15 cellular contexts compared by ENCODE assay signal in the genomic region with DNA sequence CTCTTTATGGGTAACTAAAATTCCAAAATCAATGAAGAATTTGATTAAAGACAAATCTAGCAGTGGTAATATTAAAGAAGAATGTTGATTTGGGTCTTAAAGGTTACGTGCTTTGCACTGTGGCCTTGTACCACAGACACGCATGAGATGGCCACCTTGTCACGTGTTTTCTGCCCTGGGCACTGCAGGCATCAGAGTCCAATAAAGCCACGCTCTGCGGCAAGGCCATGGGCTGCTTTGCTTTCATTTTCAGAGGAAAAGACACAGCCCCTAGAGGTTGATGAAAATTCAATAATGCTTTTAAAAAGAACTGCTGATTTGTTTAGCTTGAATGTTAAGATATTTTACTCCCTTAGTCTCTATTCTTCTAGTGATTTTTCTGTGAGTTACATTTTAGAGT. TPM values are rescaled to one million over a fixed set of nuclear protein-coding genes. Genes with fewer than 3 reads are reported as not detected.
DNase-seq lines count a peak whose midpoint lies in the region; ATAC-seq and TF ChIP-seq lines count a peak whose summit lies in the region.
"Had no signal": no experiment of that assay in that cellular context is flagged by ENCODE, and none has a peak within 500 bp of the region (broad histone marks: within the 10 kb centered on the region; RNA-seq: fewer than 3 reads in every experiment).

No MANE protein-coding gene starts in this region.

- 32 to 67% (median 44%) methylated on average over 5 of the region's 5 CpGs for WGBS in adrenal gland, 4 donors

- ATAC-seq in HG03064 (IDR thresholded peaks at IDR 0.05; ENCODE audit: low read depth, unreplicated experiment) = peak; percentile 53
- peak in 1 of 2 donors; percentile 65 for ATAC-seq in natural killer cell treated with Interleukin-12 subunit alpha and Interleukin-12 subunit beta and Interleukin-15 and Interleukin-18, amount 100 ng/mL, for 72 hours
- no peak for ATAC-seq in HG03442 (IDR thresholded peaks at IDR 0.05; ENCODE audit: unreplicated experiment)

- H3K27me3 ChIP-seq in adrenal gland = no peaks in the 10 kb centered on the region

- H3K4me1 Mint-ChIP-seq in natural killer cell treated with Interleukin-12 subunit alpha and Interleukin-12 subunit beta and Interleukin-15 and Interleukin-18, amount 100 ng/mL, for 72 hours (ENCODE audit: low read depth in 2 of 2) = peaks cover 17 to 26% of the 10 kb centered on the region in 2 donors

- H3K36me3 ChIP-seq in adrenal gland (replicated peaks in 1 of 2) = peaks cover 0 to 55% of the 10 kb centered on the region in 2 donors

- no peaks in the 10 kb centered on the region for H3K9me3 Mint-ChIP-seq in natural killer cell treated with Interleukin-12 subunit alpha and Interleukin-12 subunit beta and Interleukin-15 and Interleukin-18, amount 100 ng/mL, for 72 hours
- H3K9me3 Mint-ChIP-seq: endodermal cell had no signal

- H3K27ac ChIP-seq in adrenal gland = peak overlapping the region; percentile 57 to 89 (median 79)
- H3K27ac ChIP-seq: HL-60 had no signal

- intact Hi-C loops in adrenal gland (cut with DNase I) = no loop called here

- H3K4me3 Mint-ChIP-seq in natural killer cell treated with Interleukin-12 subunit alpha and Interleukin-12 subunit beta and Interleukin-15 and Interleukin-18, amount 100 ng/mL, for 72 hours = peak overlapping the region; percentile 18
- H3K4me3 Mint-ChIP-seq: endodermal cell had no signal

- TF ChIP-seq POLR2A in adrenal gland (IDR thresholded peaks at IDR 0.05) = peak in 1 of 2 donors; percentile 32

- H3K4me1 ChIP-seq in adrenal gland (replicated peaks in 1 of 2) = peaks cover 32 to 50% of the 10 kb centered on the region in 2 donors

- DNase-seq in CD1c-positive myeloid dendritic cell (ENCODE audit: extremely low spot score) (peak; percentile 8), adrenal gland (peak; percentile 65 to 91 (median 90)), activated gamma-delta T cell (lab: John Stamatoyannopoulos, UW) (no peak), NCI-H82 (lab: John Stamatoyannopoulos, UW) (no peak)
- DNase-seq in natural killer cell treated with Interleukin-12 subunit alpha and Interleukin-12 subunit beta and Interleukin-15 and Interleukin-18, amount 100 ng/mL, for 72 hours (ENCODE audit: low spot score) = no peak
- DNase-seq in stimulated activated CD4-positive, alpha-beta T cell treated with anti-CD3 and anti-CD28 coated beads, Interleukin-15, amount 100 ng/mL, for 24 hours = no peak
- DNase-seq: activated CD8-positive, alpha-beta memory T cell treated with anti-CD3 and anti-CD28 coated beads, Interleukin-2, amount 50 U/mL, for 48 hours; endodermal cell; HCEC 1CT; NCI-H1105 treated with DMSO at 0.1 percent for 48 hours; stimulated activated naive CD4-positive, alpha-beta T cell treated with Interleukin-2 at 50 U/mL for 16 hours had no signal

- peak overlapping the region in 1 of 2 donors; percentile 39 for H3K27ac Mint-ChIP-seq in natural killer cell treated with Interleukin-12 subunit alpha and Interleukin-12 subunit beta and Interleukin-15 and Interleukin-18, amount 100 ng/mL, for 72 hours
- H3K27ac Mint-ChIP-seq: endodermal cell had no signal

- no peaks in the 10 kb centered on the region for H3K9me3 ChIP-seq in adrenal gland (replicated peaks in 1 of 3)

- peaks cover 5 to 7% of the 10 kb centered on the region in 2 donors for H3K27me3 Mint-ChIP-seq in natural killer cell treated with Interleukin-12 subunit alpha and Interleukin-12 subunit beta and Interleukin-15 and Interleukin-18, amount 100 ng/mL, for 72 hours

- no peak overlapping the region for H3K4me3 ChIP-seq in adrenal gland

- TF ChIP-seq CTCF in adrenal gland (IDR thresholded peaks at IDR 0.05) = peak in 1 of 6 experiments; percentile 26

- H3K36me3 Mint-ChIP-seq in natural killer cell treated with Interleukin-12 subunit alpha and Interleukin-12 subunit beta and Interleukin-15 and Interleukin-18, amount 100 ng/mL, for 72 hours = no peaks in the 10 kb centered on the region

RNA-seq across cellular contexts. Expression of a gene that starts 30.4 kb away (rescaled TPM):
- total RNA-seq in adrenal gland = 1,000 to 10,000 TPM in 2 of 8 donors, 100 to 1,000 TPM in 6; 650 to 1,121 (median 899) TPM
- polyA plus RNA-seq in adrenal gland = 100 to 1,000 TPM; 101 to 406 (median 127) TPM
- under 1 TPM; 0.17 to 0.26 TPM for total RNA-seq in natural killer cell treated with Interleukin-12 subunit alpha and Interleukin-12 subunit beta and Interleukin-15 and Interleukin-18, amount 100 ng/mL, for 72 hours
- total RNA-seq: G401 had no signal

Comparison
In these comparisons a context has a peak if more than half of its experiments do, and no peak if none do; other contexts are left out.
1. DNase-seq: peak in CD1c-positive myeloid dendritic cell (single experiment) and adrenal gland (7 of 7); none in natural killer cell treated with Interleukin-12 subunit alpha and Interleukin-12 subunit beta and Interleukin-15 and Interleukin-18, amount 100 ng/mL, for 72 hours (single experiment), activated gamma-delta T cell (single experiment), stimulated activated CD4-positive, alpha-beta T cell treated with anti-CD3 and anti-CD28 coated beads, Interleukin-15, amount 100 ng/mL, for 24 hours (single experiment) and NCI-H82 (single experiment).
2. RNA of a gene that starts 30.4 kb away (total RNA-seq): 650 to 1,121 TPM in adrenal gland; 0.17 to 0.26 TPM in natural killer cell treated with Interleukin-12 subunit alpha and Interleukin-12 subunit beta and Interleukin-15 and Interleukin-18, amount 100 ng/mL, for 72 hours; every median in the first group is over 100 times any median in the second.